In genomic region chr5:141343242-141343952, GRCh38 we compare ENCODE assay signal across 9 cellular contexts. TPM values are rescaled to one million over a fixed set of nuclear protein-coding genes. Genes with fewer than 3 reads are reported as not detected.
DNase-seq lines count a peak whose midpoint lies in the region; ATAC-seq and TF ChIP-seq lines count a peak whose summit lies in the region.
"Had no signal": no experiment of that assay in that cellular context is flagged by ENCODE, and none has a peak within 500 bp of the region (broad histone marks: within the 10 kb centered on the region; RNA-seq: fewer than 3 reads in every experiment).

PCDHGA3 (plus strand) TSS chr5:141343829; CDS start chr5:141344034, 205 bp downstream.

- no peak for TF ChIP-seq EP300 in tibial nerve (IDR thresholded peaks at IDR 0.05)

- H3K4me1 ChIP-seq in CD4-positive, alpha-beta memory T cell (ENCODE audit: insufficient read depth, low read length) = no peaks in the 10 kb centered on the region
- no peaks in the 10 kb centered on the region for H3K4me1 ChIP-seq in HUES48 (ENCODE audit: control insufficient read depth, insufficient read depth, low read length)
- no peaks in the 10 kb centered on the region for H3K4me1 ChIP-seq in mesenchymal stem cell (ENCODE audit: control insufficient read depth, insufficient read depth, low read depth, low read length)
- H3K4me1 ChIP-seq in tibial nerve = no peaks in the 10 kb centered on the region
- H3K4me1 ChIP-seq: thyroid gland had no signal

- ATAC-seq in HG02840 (IDR thresholded peaks at IDR 0.05; ENCODE audit: low FRiP score, unreplicated experiment) = no peak
- no peak for ATAC-seq in HG02852 (IDR thresholded peaks at IDR 0.05; ENCODE audit: unreplicated experiment)

- H2AFZ ChIP-seq in mesenchymal stem cell (ENCODE audit: low read depth, low read length) = no peak within 1 kb of the TSS

- H2BK15ac ChIP-seq in mesenchymal stem cell (ENCODE audit: low read depth, poor library complexity, severe bottlenecking) = no peak within 1 kb of the TSS

- no peak within 1 kb of the TSS for H3K4me2 ChIP-seq in mesenchymal stem cell (ENCODE audit: low read length, poor library complexity, severe bottlenecking)

- H3K36me3 ChIP-seq in CD4-positive, alpha-beta memory T cell (ENCODE audit: insufficient read depth, low read length) = no peaks in the 10 kb centered on the region
- H3K36me3 ChIP-seq in HUES48 (ENCODE audit: control insufficient read depth, insufficient read depth, low read length) (no peaks in the 10 kb centered on the region), mesenchymal stem cell (ENCODE audit: control insufficient read depth in 1 of 2, insufficient read depth in 2 of 2, low read depth in 1 of 2, low read length in 2 of 2) (no peaks in the 10 kb centered on the region), tibial nerve (peaks cover 0 to 8% (median 0%) of the 10 kb centered on the region in 3 donors)
- H3K36me3 ChIP-seq: thyroid gland had no signal

- no peak within 1 kb of the TSS for H4K8ac ChIP-seq in mesenchymal stem cell (ENCODE audit: low read length)

- no peak for TF ChIP-seq POLR2A in tibial nerve (IDR thresholded peaks at IDR 0.05)

- no peak within 1 kb of the TSS for H3K18ac ChIP-seq in mesenchymal stem cell (ENCODE audit: low read depth in 1 of 2, low read length in 2 of 2)

- WGBS in mesenchymal stem cell = 67% methylated on average over 7 of the region's 9 CpGs
- WGBS in tibial nerve, 2 donors = 25 to 31% methylated on average over 9 of the region's 9 CpGs

- H3K27me3 ChIP-seq in CD4-positive, alpha-beta memory T cell (ENCODE audit: insufficient read depth, low read length) = no peaks in the 10 kb centered on the region
- H3K27me3 ChIP-seq in HUES48 (ENCODE audit: control insufficient read depth, insufficient read depth, low read length) (no peaks in the 10 kb centered on the region), mesenchymal stem cell (ENCODE audit: control insufficient read depth in 1 of 2, insufficient read depth in 1 of 2, low read length in 2 of 2) (no peaks in the 10 kb centered on the region), tibial nerve (no peaks in the 10 kb centered on the region)
- H3K27me3 ChIP-seq: thyroid gland had no signal

- no peak within 1 kb of the TSS for H4K91ac ChIP-seq in mesenchymal stem cell (ENCODE audit: low read length)

- H3K27ac Mint-ChIP-seq in CD4-positive, alpha-beta memory T cell = no peak within 1 kb of the TSS

- H3K4me1 Mint-ChIP-seq in CD4-positive, alpha-beta memory T cell = peaks cover 0 to 3% (median 0%) of the 10 kb centered on the region in 4 donors

- H2BK120ac ChIP-seq in mesenchymal stem cell (ENCODE audit: low read depth, low read length) = no peak within 1 kb of the TSS

- H3K9me3 Mint-ChIP-seq in CD4-positive, alpha-beta memory T cell = peaks cover 3 to 74% (median 67%) of the 10 kb centered on the region in 8 donors

- POLR2A ChIA-PET in CD4-positive, alpha-beta memory T cell (lab: Charles Lee; ENCODE audit: partially characterized antibody) = no interaction called here

- no peak within 1 kb of the TSS for H3K14ac ChIP-seq in mesenchymal stem cell (ENCODE audit: low read length in 2 of 2)

- H3K9ac ChIP-seq in HUES48 (ENCODE audit: low read depth, low read length) (0 out of 2 replicates have a peak within 1 kb of the TSS, but pooled peaks have one; percentile 24), mesenchymal stem cell (ENCODE audit: low read length) (peak within 1 kb of the TSS; percentile 79)

- H3K27ac ChIP-seq in CD4-positive, alpha-beta memory T cell (ENCODE audit: low read depth, low read length) = no peak within 1 kb of the TSS
- H3K27ac ChIP-seq in HUES48 (ENCODE audit: low read depth, low read length) = peak within 1 kb of the TSS; percentile 26
- H3K27ac ChIP-seq in mesenchymal stem cell (ENCODE audit: low read length, poor library complexity, severe bottlenecking) = no peak within 1 kb of the TSS
- no peak within 1 kb of the TSS for H3K27ac ChIP-seq in tibial nerve
- H3K27ac ChIP-seq: thyroid gland had no signal

- H2BK5ac ChIP-seq in mesenchymal stem cell (ENCODE audit: low read depth, low read length, poor library complexity, severe bottlenecking) = no peak within 1 kb of the TSS

- peak within 1 kb of the TSS in 7 of 8 donors; percentile 46 to 73 (median 71) for H3K4me3 Mint-ChIP-seq in CD4-positive, alpha-beta memory T cell

- peaks cover 33 to 35% of the 10 kb centered on the region in 2 donors for H3K27me3 Mint-ChIP-seq in CD4-positive, alpha-beta memory T cell

- peak in 1 of 5 donors; percentile 24 for DNase-seq in CD4-positive, alpha-beta memory T cell
- DNase-seq in cerebellum (ENCODE audit: low spot score) = no peak
- DNase-seq in mesenchymal stem cell = no peak
- DNase-seq in tibial nerve (ENCODE audit: low spot score in 2 of 2) = no peak
- DNase-seq in Kasumi-1 (lab: John Stamatoyannopoulos, UW) = no peak
- DNase-seq: thyroid gland had no signal

- CTCF ChIA-PET in CD4-positive, alpha-beta memory T cell (lab: Charles Lee; ENCODE audit: partially characterized antibody) = interaction anchor here (1.0 to 1.5 kb wide), 2 partner anchors 215 to 224 kb away, joined by 3 read pairs; no protein-coding TSS in a partner anchor

- no peak within 1 kb of the TSS for H2AK5ac ChIP-seq in mesenchymal stem cell (ENCODE audit: low read length, severe bottlenecking)

- peaks cover 0 to 11% of the 10 kb centered on the region in 2 donors for H3K9me3 ChIP-seq in CD4-positive, alpha-beta memory T cell (ENCODE audit: control insufficient read depth in 1 of 2, low read length in 2 of 2)
- peaks cover 43% of the 10 kb centered on the region for H3K9me3 ChIP-seq in HUES48 (ENCODE audit: control insufficient read depth, insufficient read depth, low read length)
- peaks cover 56% of the 10 kb centered on the region for H3K9me3 ChIP-seq in mesenchymal stem cell (ENCODE audit: control insufficient read depth, low read length)
- peaks cover 7 to 100% (median 48%) of the 10 kb centered on the region in 4 donors for H3K9me3 ChIP-seq in tibial nerve
- H3K9me3 ChIP-seq: thyroid gland had no signal

- no peaks in the 10 kb centered on the region for H3K79me1 ChIP-seq in mesenchymal stem cell (replicated peaks; ENCODE audit: low read length, poor library complexity, severe bottlenecking)

- H3K36me3 Mint-ChIP-seq in CD4-positive, alpha-beta memory T cell = peaks cover 5 to 14% of the 10 kb centered on the region in 2 donors

- TF ChIP-seq CTCF in tibial nerve (IDR thresholded peaks at IDR 0.05) = peak in 2 of 5 experiments; percentile 14 to 25

- H3K4me3 ChIP-seq in CD4-positive, alpha-beta memory T cell (ENCODE audit: low read length in 2 of 2) = no peak within 1 kb of the TSS
- H3K4me3 ChIP-seq in HUES48 (ENCODE audit: low read depth, low read length) (peak within 1 kb of the TSS; percentile 63), mesenchymal stem cell (ENCODE audit: insufficient read depth in 1 of 2, low read depth in 1 of 2, low read length in 2 of 2) (peak within 1 kb of the TSS in 1 of 2 experiments; percentile 71), tibial nerve (peak within 1 kb of the TSS in 2 of 4 donors; percentile 9 to 29)
- H3K4me3 ChIP-seq: thyroid gland had no signal

- no peak within 1 kb of the TSS for H3K4ac ChIP-seq in mesenchymal stem cell (ENCODE audit: low read depth in 1 of 2, low read length in 2 of 2)

- intact Hi-C loops in CD4-positive, alpha-beta memory T cell (cut with micrococcal nuclease) = no loop called here

- no peak within 1 kb of the TSS for H2BK12ac ChIP-seq in mesenchymal stem cell (ENCODE audit: low read length in 2 of 2)

- no peak within 1 kb of the TSS for H3K23ac ChIP-seq in mesenchymal stem cell (ENCODE audit: low read length in 2 of 2)

RNA-seq across cellular contexts. Expression of gene PCDHGA3, which starts in this region (rescaled TPM):
- under 1 TPM; 0.17 to 0.26 TPM for total RNA-seq in CD4-positive, alpha-beta memory T cell
- polyA plus RNA-seq in CD4-positive, alpha-beta memory T cell = under 1 TPM in 1 of 2 donors, not detected in 1; 0.23 TPM
- 11.8 TPM for total RNA-seq in cerebellum
- polyA plus RNA-seq in mesenchymal stem cell (2013, experiment 1 of 2) = 0.01 TPM
- 0.03 TPM for polyA plus RNA-seq in mesenchymal stem cell (2013, experiment 2 of 2)
- 10 to 100 TPM in 1 of 4 donors, 1 to 10 TPM in 3; 6.5 to 10.5 (median 8.7) TPM for total RNA-seq in tibial nerve

Comparison
In these comparisons a context has a peak if more than half of its experiments do, and no peak if none do; other contexts are left out.
1. RNA of gene PCDHGA3 (total RNA-seq): 11.8 TPM in cerebellum (single experiment) and 6.5 to 10.5 TPM in tibial nerve; 0.17 to 0.26 TPM in CD4-positive, alpha-beta memory T cell; every median in the first group is over 4 times any median in the second.